ENCODE assay signal across 17 cellular contexts in the genomic region with DNA sequence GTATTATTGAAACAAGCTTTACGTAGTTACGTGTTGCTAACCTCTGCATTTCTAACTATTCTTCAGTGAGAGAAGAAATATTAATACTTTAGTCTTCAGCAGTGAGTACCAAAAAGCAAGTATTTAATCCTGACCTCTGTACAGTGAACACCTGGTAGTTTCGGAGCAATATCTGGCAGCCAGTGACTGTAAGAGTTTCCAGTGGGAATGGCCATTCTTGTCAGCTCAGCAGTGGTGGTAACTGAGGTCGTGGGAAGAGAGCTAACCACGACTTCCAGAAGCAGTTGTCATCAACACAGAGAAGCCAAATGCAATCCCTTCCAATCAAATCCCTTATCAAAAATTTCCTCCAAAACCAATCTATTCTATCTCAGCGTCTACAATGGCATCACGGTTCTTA.
"Had no signal": no experiment of that assay in that cellular context is flagged by ENCODE, and none has a peak within 500 bp of the region (broad histone marks: within the 10 kb centered on the region; RNA-seq: fewer than 3 reads in every experiment).

No MANE protein-coding gene starts in this region.

- H3K79me2 ChIP-seq: hepatocyte had no signal

- H3K4me3 ChIP-seq: hepatocyte, mucosa of descending colon, neural progenitor cell, ovary, smooth muscle cell, tibial nerve had no signal

- H3K36me3 ChIP-seq: neural progenitor cell, ovary, tibial nerve had no signal

- H3K4me2 ChIP-seq: hepatocyte, neural progenitor cell, smooth muscle cell had no signal

- H3K9me3 ChIP-seq: ovary, tibial nerve had no signal

- H3K4me1 ChIP-seq: foreskin keratinocyte, neural progenitor cell had no signal

- H3K9ac ChIP-seq: neural progenitor cell had no signal

- DNase-seq: erythroblast; foreskin keratinocyte; head of caudate nucleus; kidney; left colon; mammary epithelial cell; mucosa of descending colon; natural killer cell; nucleus accumbens; ovary; right cardiac atrium; stimulated activated CD4-positive, alpha-beta T cell treated with anti-CD3 and anti-CD28 coated beads, Interleukin-2, amount 100 ng/mL, for 48 hours; stimulated activated naive CD8-positive, alpha-beta T cell treated with anti-CD3 and anti-CD28 coated beads, Interleukin-15, Interleukin-2, amounts not matched to agents 100 U/mL and 50 U/mL, for 24 hours had no signal

- H3K27me3 ChIP-seq: foreskin keratinocyte, hepatocyte, neural progenitor cell, ovary, tibial nerve had no signal

- H2AFZ ChIP-seq: hepatocyte, neural progenitor cell had no signal

- FAIRE-seq: kidney had no signal

- H3K27ac ChIP-seq: foreskin keratinocyte, hepatocyte, neural progenitor cell, ovary, tibial nerve had no signal
